In genomic region chr3:14810070-14810732, GRCh38 we compare ENCODE assay signal across 11 cellular contexts. TPM values are rescaled to one million over a fixed set of nuclear protein-coding genes. Genes with fewer than 3 reads are reported as not detected.
DNase-seq lines count a peak whose midpoint lies in the region; ATAC-seq, FAIRE-seq and TF ChIP-seq lines count a peak whose summit lies in the region.
"Had no signal": no experiment of that assay in that cellular context is flagged by ENCODE, and none has a peak within 500 bp of the region (broad histone marks: within the 10 kb centered on the region; RNA-seq: fewer than 3 reads in every experiment).

No MANE protein-coding gene starts in this region.

- H3K27ac ChIP-seq in breast epithelium, result peak overlapping the region in 1 of 2 donors; percentile 84
- H3K27ac ChIP-seq in mammary epithelial cell (ENCODE audit: insufficient read depth, low read depth, low read length), result no peak overlapping the region
- H3K27ac ChIP-seq in right atrium auricular region, result peak overlapping the region; percentile 48 to 85
- H3K27ac ChIP-seq in neuronal stem cell (replicated peaks; ENCODE audit: low read length), result no peak overlapping the region
- no peak overlapping the region for H3K27ac ChIP-seq in aorta (ENCODE audit: low read depth in 1 of 2, low read length in 2 of 2)
- H3K27ac ChIP-seq: SJCRH30 had no signal

- CTCF ChIA-PET in mammary epithelial cell (lab: Charles Lee; ENCODE audit: low non-redundant PET), result no interaction called here

- DNase-seq in breast epithelium (ENCODE audit: low spot score in 2 of 2), result no peak
- DNase-seq in mammary epithelial cell, result no peak
- no peak for DNase-seq in right atrium auricular region (ENCODE audit: low spot score)
- DNase-seq in neuronal stem cell (ENCODE audit: low spot score), result no peak
- peak in 1 of 2 donors; percentile 82 for DNase-seq in aorta
- no peak for DNase-seq in RCC 7860 (ENCODE audit: low spot score)
- DNase-seq in effector CD4-positive, alpha-beta T cell, result no peak
- DNase-seq in GM12891 (ENCODE audit: insufficient read length, low spot score), result no peak
- DNase-seq: cortex of kidney, NCI-H1436, SJCRH30 had no signal

- no peaks in the 10 kb centered on the region for H4K20me1 ChIP-seq in mammary epithelial cell (ENCODE audit: insufficient read depth, low read length)

- H2BK15ac ChIP-seq in neuronal stem cell (ENCODE audit: low read length), result no peak overlapping the region

- H3K4me2 ChIP-seq in mammary epithelial cell (ENCODE audit: insufficient read depth, low read depth, low read length) (no peak overlapping the region), neuronal stem cell (ENCODE audit: insufficient read depth, low read length, poor library complexity, severe bottlenecking) (peak overlapping the region; percentile 69)

- H3K79me1 ChIP-seq in neuronal stem cell (ENCODE audit: low read depth, low read length), result no peaks in the 10 kb centered on the region

- intact Hi-C loops in breast epithelium (cut with DNase I; ENCODE audit: low total_unique reads), result no loop called here
- intact Hi-C loops in mammary epithelial cell (cut with micrococcal nuclease), result no loop called here
- intact Hi-C loops in aorta (cut with DNase I), result no loop called here

- H2BK12ac ChIP-seq in neuronal stem cell (ENCODE audit: low read length), result no peak overlapping the region

- H4K91ac ChIP-seq in neuronal stem cell (ENCODE audit: low read depth, low read length, poor library complexity), result no peak overlapping the region

- WGBS in mammary epithelial cell (ENCODE audit: low coverage, missing lambda C conversion rate), result 14% methylated on average over 17 of the region's 75 CpGs
- no CpG with 5 or more reads among the region's 75 CpGs for WGBS in neuronal stem cell (ENCODE audit: extremely low coverage in 2 of 2, insufficient read length in 2 of 2, insufficient replicate concordance in 1 of 2), 2 donors
- WGBS in aorta, 2 donors, result 3 to 4% methylated on average over 39 to 74 of the region's 75 CpGs

- peaks cover 0 to 22% of the 10 kb centered on the region in 2 donors for H3K27me3 ChIP-seq in breast epithelium
- peaks cover 21% of the 10 kb centered on the region for H3K27me3 ChIP-seq in mammary epithelial cell (ENCODE audit: insufficient read depth, low read length)
- H3K27me3 ChIP-seq in right atrium auricular region, result peaks cover 0 to 3% of the 10 kb centered on the region in 2 donors
- peaks cover 16 to 84% (median 40%) of the 10 kb centered on the region in 3 experiments for H3K27me3 ChIP-seq in neuronal stem cell (ENCODE audit: control insufficient read depth in 3 of 3, insufficient read depth in 3 of 3, low read depth in 1 of 3, low read length in 3 of 3)
- no peaks in the 10 kb centered on the region for H3K27me3 ChIP-seq in aorta (ENCODE audit: control insufficient read depth in 1 of 2, insufficient read depth in 2 of 2, low read length in 1 of 2)
- H3K27me3 ChIP-seq: SJCRH30 had no signal

- H3K14ac ChIP-seq in neuronal stem cell (ENCODE audit: low read length), result no peak overlapping the region

- dilution Hi-C loops in mammary epithelial cell (cut with HindIII; ENCODE audit: low sequenced_read_pairs), result no loop called here

- no peak overlapping the region for H3K4ac ChIP-seq in neuronal stem cell (ENCODE audit: low read length)

- TF ChIP-seq CTCF in breast epithelium (IDR thresholded peaks at IDR 0.05) (no peak), mammary epithelial cell (conservative IDR thresholded peaks at IDR 0.05 in 1 of 2, IDR thresholded peaks at IDR 0.05 in 1 of 2; ENCODE audit: extremely low read depth in 1 of 2, insufficient read depth in 1 of 2, low read depth in 1 of 2, low read length in 2 of 2) (no peak), right atrium auricular region (IDR thresholded peaks at IDR 0.05) (no peak)

- H3K4me3 ChIP-seq in breast epithelium, result peak overlapping the region; percentile 56 to 84 (median 76)
- H3K4me3 ChIP-seq in mammary epithelial cell (replicated peaks in 1 of 3; ENCODE audit: insufficient read depth in 1 of 3, low read depth in 2 of 3, low read length in 3 of 3), result no peak overlapping the region
- H3K4me3 ChIP-seq in right atrium auricular region, result peak overlapping the region; percentile 37 to 65
- H3K4me3 ChIP-seq in neuronal stem cell (ENCODE audit: low read length in 2 of 2), result peak overlapping the region in 1 of 2 donors; percentile 73
- peak overlapping the region in 1 of 2 donors; percentile 50 for H3K4me3 ChIP-seq in aorta (ENCODE audit: low read length in 2 of 2)
- H3K4me3 ChIP-seq: SJCRH30 had no signal

- no peak overlapping the region for H3K23ac ChIP-seq in neuronal stem cell (ENCODE audit: low read depth, low read length, poor library complexity)

- no peak overlapping the region for H2AFZ ChIP-seq in mammary epithelial cell (ENCODE audit: low read depth, low read length)
- no peak overlapping the region for H2AFZ ChIP-seq in neuronal stem cell (ENCODE audit: low read length)

- no peak overlapping the region for H3K9ac ChIP-seq in mammary epithelial cell (ENCODE audit: insufficient read depth, low read length)
- H3K9ac ChIP-seq in neuronal stem cell (ENCODE audit: low read depth, low read length, poor library complexity), result peak overlapping the region; percentile 25

- H2BK5ac ChIP-seq in neuronal stem cell (ENCODE audit: low read length), result no peak overlapping the region

- no peak overlapping the region for H4K8ac ChIP-seq in neuronal stem cell (ENCODE audit: low read depth, low read length)

- H3K36me3 ChIP-seq in breast epithelium, result no peaks in the 10 kb centered on the region
- H3K36me3 ChIP-seq in mammary epithelial cell (ENCODE audit: insufficient read depth, low read length), result no peaks in the 10 kb centered on the region
- no peaks in the 10 kb centered on the region for H3K36me3 ChIP-seq in right atrium auricular region
- no peaks in the 10 kb centered on the region for H3K36me3 ChIP-seq in neuronal stem cell (replicated peaks in 1 of 2; ENCODE audit: control insufficient read depth in 2 of 2, insufficient read depth in 2 of 2, low read length in 2 of 2)
- H3K36me3 ChIP-seq in aorta (ENCODE audit: control insufficient read depth in 1 of 2, insufficient read depth in 2 of 2, low read length in 1 of 2), result no peaks in the 10 kb centered on the region
- H3K36me3 ChIP-seq: SJCRH30 had no signal

- H3K79me2 ChIP-seq in mammary epithelial cell (ENCODE audit: insufficient read depth, low read length), result no peaks in the 10 kb centered on the region

- H2AK5ac ChIP-seq in neuronal stem cell (ENCODE audit: low read depth, low read length), result no peak overlapping the region

- FAIRE-seq in RCC 7860 (lab: Jason Lieb, UNC) (no peak), GM12891 (lab: Jason Lieb, UNC) (no peak)

- ATAC-seq in aorta (ENCODE audit: low FRiP score), result peak; percentile 62

- in situ Hi-C loops in mammary epithelial cell (cut with MboI; ENCODE audit: low sequenced_read_pairs in 2 of 2), result no loop called here

- TF ChIP-seq POLR2A in breast epithelium (IDR thresholded peaks at IDR 0.05), result no peak
- no peak for TF ChIP-seq POLR2A in GM12891 (IDR thresholded peaks at IDR 0.05; ENCODE audit: low read depth, low read length)

- H3K18ac ChIP-seq in neuronal stem cell (ENCODE audit: low read length), result peak overlapping the region; percentile 23

- H2BK120ac ChIP-seq in neuronal stem cell (ENCODE audit: low read depth, low read length), result no peak overlapping the region

- no TSS peak for BruUV-seq in mammary epithelial cell (replicated peaks; lab: Mats Ljungman, UMichigan)

- H3K9me3 ChIP-seq in breast epithelium (no peaks in the 10 kb centered on the region), mammary epithelial cell (replicated peaks; ENCODE audit: insufficient read depth, low read length) (no peaks in the 10 kb centered on the region), right atrium auricular region (no peaks in the 10 kb centered on the region), neuronal stem cell (replicated peaks in 1 of 2; ENCODE audit: control insufficient read depth in 2 of 2, insufficient read depth in 1 of 2, low read depth in 1 of 2, low read length in 2 of 2) (no peaks in the 10 kb centered on the region), aorta (ENCODE audit: control insufficient read depth, low read length) (no peaks in the 10 kb centered on the region)
- H3K9me3 ChIP-seq: SJCRH30 had no signal

- H3K4me1 ChIP-seq in breast epithelium, result no peaks in the 10 kb centered on the region
- no peaks in the 10 kb centered on the region for H3K4me1 ChIP-seq in mammary epithelial cell (ENCODE audit: insufficient read depth, low read length)
- H3K4me1 ChIP-seq in right atrium auricular region, result peaks cover 0 to 41% of the 10 kb centered on the region in 2 donors
- H3K4me1 ChIP-seq in neuronal stem cell (ENCODE audit: control insufficient read depth in 2 of 2, insufficient read depth in 1 of 2, low read depth in 1 of 2, low read length in 2 of 2), result peaks cover 0 to 4% of the 10 kb centered on the region in 2 donors
- H3K4me1 ChIP-seq in aorta (ENCODE audit: control insufficient read depth in 1 of 2, insufficient read depth in 2 of 2, low read length in 2 of 2), result no peaks in the 10 kb centered on the region
- H3K4me1 ChIP-seq: SJCRH30 had no signal

TF ChIP-seq in GM12891, 5 proteins besides CTCF, POLR2A, EP300 and RAD21:
- TF ChIP-seq SPI1 (IDR thresholded peaks at IDR 0.05; ENCODE audit: low read depth, low read length) (no peak), POU2F2 (IDR thresholded peaks at IDR 0.05; ENCODE audit: low read depth, low read length) (no peak), POLR2AphosphoS5 (IDR thresholded peaks at IDR 0.05; ENCODE audit: low read depth, low read length) (no peak), PAX5 (IDR thresholded peaks at IDR 0.05; ENCODE audit: insufficient read depth, low read length, severe bottlenecking) (no peak), TAF1 (IDR thresholded peaks at IDR 0.05; ENCODE audit: low read depth, low read length) (no peak)

RNA-seq across cellular contexts. Expression of gene FGD5, which starts 8.6 kb away (rescaled TPM):
- total RNA-seq in breast epithelium (10 to 100 TPM in 2 of 3 donors, 1 to 10 TPM in 1; 7.3 to 28.2 (median 18.7) TPM), mammary epithelial cell (not detected), right atrium auricular region (10 to 100 TPM in 1 of 2 donors, 1 to 10 TPM in 1; 9.6 to 18.8 TPM), aorta (10 to 100 TPM; 36.2 to 61.6 TPM)
- polyA plus RNA-seq in mammary epithelial cell (not detected), aorta (1 to 10 TPM; 2.5 to 3.8 TPM)
- polyA minus RNA-seq in mammary epithelial cell, result not detected
- 0.39 TPM for polyA plus RNA-seq in neuronal stem cell (2013, experiment 1 of 2)
- 0.43 TPM for polyA plus RNA-seq in neuronal stem cell (2013, experiment 2 of 2)
- polyA plus RNA-seq in GM12891 (2012; ENCODE audit: low read depth, missing spikeins), result 0.10 TPM
- total RNA-seq: SJCRH30 had no signal

Comparison
In these comparisons a context has a peak if more than half of its experiments do, and no peak if none do; other contexts are left out.
1. H3K4me3 ChIP-seq: peak in breast epithelium (3 of 3) and right atrium auricular region (2 of 2); none in mammary epithelial cell (0 of 3).
2. RNA of gene FGD5, which starts 8.6 kb away (total RNA-seq): 36.2 to 61.6 TPM in aorta, 9.6 to 18.8 TPM in right atrium auricular region and 7.3 to 28.2 TPM in breast epithelium; not detected in mammary epithelial cell; every median in the first group is over 4 times any median in the second.
3. H3K27ac ChIP-seq: peak in right atrium auricular region (2 of 2); none in mammary epithelial cell (single experiment), neuronal stem cell (single experiment) and aorta (0 of 2).